21 cellular contexts compared by ENCODE assay signal in genomic region chr10:13860886-13861285, GRCh38.
A peak's percentile ranks its signal among the peaks of the same experiment; 100 is the strongest.
DNase-seq lines count a peak whose midpoint lies in the region; ATAC-seq, FAIRE-seq and TF ChIP-seq lines count a peak whose summit lies in the region.
"Had no signal": no experiment of that assay in that cellular context is flagged by ENCODE, and none has a peak within 500 bp of the region (broad histone marks: within the 10 kb centered on the region; RNA-seq: fewer than 3 reads in every experiment).

No MANE protein-coding gene starts in this region.

- H2BK20ac ChIP-seq in H9 (ENCODE audit: low read depth, low read length, poor library complexity, severe bottlenecking) (no peak overlapping the region), IMR-90 (ENCODE audit: low read depth, low read length) (no peak overlapping the region)

- no peak for FAIRE-seq in endothelial cell of umbilical vein (lab: Jason Lieb, UNC)
- FAIRE-seq: A204.1, D721Med, G401.6, GM12891, GM19239, H1, HepG2, HTR-8/SVneo had no signal

- H3K27ac ChIP-seq in H9 (ENCODE audit: insufficient read length, low read depth, low read length) (no peak overlapping the region), IMR-90 (ENCODE audit: insufficient read depth, low read length) (no peak overlapping the region), endothelial cell of umbilical vein (ENCODE audit: insufficient read depth, low read depth, low read length) (peak overlapping the region; percentile 73), tibial artery (peak overlapping the region; percentile 36 to 44)

- no peaks in the 10 kb centered on the region for H3K4me1 ChIP-seq in H9 (ENCODE audit: insufficient read depth, low read length)
- no peaks in the 10 kb centered on the region; the same call in 1 of the 2 replicates for H3K4me1 ChIP-seq in IMR-90 (ENCODE audit: control insufficient read depth, insufficient read depth, low read length)
- peaks cover 83% of the 10 kb centered on the region for H3K4me1 ChIP-seq in endothelial cell of umbilical vein (ENCODE audit: control insufficient read depth, extremely low read depth, insufficient read depth, low read length)
- H3K4me1 ChIP-seq in tibial artery = peaks cover 4 to 61% (median 21%) of the 10 kb centered on the region in 4 donors
- H3K4me1 ChIP-seq: BE2C, HAP-1 had no signal

- H4K91ac ChIP-seq in H9 (ENCODE audit: insufficient read length, low read depth, low read length) (no peak overlapping the region), IMR-90 (ENCODE audit: insufficient read depth, low read depth, low read length) (no peak overlapping the region)

- no peak overlapping the region for H3K4me2 ChIP-seq in H9 (ENCODE audit: insufficient read depth, insufficient read length, low read length)
- no peak overlapping the region for H3K4me2 ChIP-seq in IMR-90 (ENCODE audit: low read depth, low read length)
- peak overlapping the region; percentile 81 for H3K4me2 ChIP-seq in endothelial cell of umbilical vein (ENCODE audit: insufficient read depth, low read length)

- intact Hi-C loops in IMR-90 (cut with micrococcal nuclease) (no loop called here), endothelial cell of umbilical vein (cut with micrococcal nuclease) (loop anchor here (5.0 kb wide), 1 partner anchor 211 kb away; no protein-coding TSS in a partner anchor), tibial artery (cut with DNase I; ENCODE audit: low total_unique reads) (no loop called here)

- ATAC-seq in IMR-90 (ENCODE audit: low read depth) = no peak
- ATAC-seq: HepG2 had no signal

- no peak overlapping the region for H3K27ac Mint-ChIP-seq in H9

- H3K79me2 ChIP-seq in H9 (ENCODE audit: insufficient read depth, low read length) = no peaks in the 10 kb centered on the region; the same call in 1 of the 2 replicates
- H3K79me2 ChIP-seq in endothelial cell of umbilical vein (ENCODE audit: control insufficient read depth, insufficient read depth, low read length) = peaks cover 99% of the 10 kb centered on the region

- H3K18ac ChIP-seq in H9 (ENCODE audit: insufficient read length, low read depth, low read length) (no peak overlapping the region), IMR-90 (ENCODE audit: low read depth, low read length) (no peak overlapping the region)

- no peak overlapping the region for H4K8ac ChIP-seq in H9 (replicated peaks; ENCODE audit: insufficient read length, low read depth, low read length)
- H4K8ac ChIP-seq in IMR-90 (ENCODE audit: low read depth in 2 of 2, low read length in 2 of 2) = no peak overlapping the region

- TF ChIP-seq CTCF in H9 (conservative IDR thresholded peaks at IDR 0.05) (no peak), IMR-90 (conservative IDR thresholded peaks at IDR 0.05; ENCODE audit: low read depth, low read length) (no peak), endothelial cell of umbilical vein (IDR thresholded peaks at IDR 0.05; ENCODE audit: extremely low read depth in 1 of 2, insufficient read depth in 1 of 2, low read depth in 1 of 2, low read length in 2 of 2) (no peak), tibial artery (IDR thresholded peaks at IDR 0.05) (no peak)

- no peak overlapping the region for H2AK9ac ChIP-seq in IMR-90 (replicated peaks; ENCODE audit: low read depth, low read length, poor library complexity)

- H4K20me1 ChIP-seq in H9 (ENCODE audit: control insufficient read depth, insufficient read depth, insufficient read length) (no peaks in the 10 kb centered on the region), IMR-90 (ENCODE audit: insufficient read depth, low read length) (peaks cover 5% of the 10 kb centered on the region; the same call in 1 of the 2 replicates), endothelial cell of umbilical vein (replicated peaks; ENCODE audit: control insufficient read depth, extremely low read depth, insufficient read depth, low read length) (no peaks in the 10 kb centered on the region)

- in situ Hi-C loops in IMR-90 (cut with MboI; ENCODE audit: low sequenced_read_pairs) = no loop called here

- no peak overlapping the region for H4K5ac ChIP-seq in H9 (ENCODE audit: insufficient read length, low read depth, low read length)
- H4K5ac ChIP-seq in IMR-90 (ENCODE audit: low read depth, low read length) = no peak overlapping the region

- dilution Hi-C loops in IMR-90 (cut with HindIII; ENCODE audit: low sequenced_read_pairs, unreplicated experiment) (no loop called here), endothelial cell of umbilical vein (cut with MboI; ENCODE audit: extremely low pct_ligation_motif_present, low sequenced_read_pairs) (no loop called here)

- H3K9me1 ChIP-seq in IMR-90 (ENCODE audit: insufficient read depth, low read length) (peaks cover 12% of the 10 kb centered on the region), endothelial cell of umbilical vein (replicated peaks; ENCODE audit: control insufficient read depth, extremely low read depth, insufficient read depth, low read length) (no peaks in the 10 kb centered on the region)

- H3K23ac ChIP-seq in H9 (ENCODE audit: insufficient read length, low read depth, low read length) (no peak overlapping the region), IMR-90 (ENCODE audit: low read depth, low read length) (no peak overlapping the region)

- H2AK5ac ChIP-seq in H9 (ENCODE audit: insufficient read length, low read length) (no peak overlapping the region), IMR-90 (ENCODE audit: low read depth, low read length) (0 out of 2 replicates have a peak overlapping the region, but pooled peaks have one; percentile 16)

- H2BK15ac ChIP-seq in H9 (ENCODE audit: low read depth, low read length) = peak overlapping the region; percentile 60; the same call in 1 of the 2 replicates
- H2BK15ac ChIP-seq in IMR-90 (ENCODE audit: low read depth, low read length) = no peak overlapping the region

- no peaks in the 10 kb centered on the region for H3K79me1 ChIP-seq in H9 (ENCODE audit: insufficient read depth, low read depth, low read length, poor library complexity, severe bottlenecking)
- peaks cover 21 to 76% of the 10 kb centered on the region in 2 experiments for H3K79me1 ChIP-seq in IMR-90 (ENCODE audit: low read depth in 1 of 2, low read length in 2 of 2)

- TF ChIP-seq POLR2A in IMR-90 (IDR thresholded peaks at IDR 0.05; ENCODE audit: low read depth, low read length) = no peak
- no peak for TF ChIP-seq POLR2A in endothelial cell of umbilical vein (IDR thresholded peaks at IDR 0.05; ENCODE audit: low read depth, low read length)

- TF ChIP-seq RAD21 in IMR-90 (IDR thresholded peaks at IDR 0.05; ENCODE audit: low read length) = no peak

- peaks cover 3 to 4% of the 10 kb centered on the region in 2 experiments for H3K4me1 Mint-ChIP-seq in H9

- H3K9ac ChIP-seq in H9 (ENCODE audit: extremely low read depth, insufficient read length, low read length) (no peak overlapping the region), IMR-90 (ENCODE audit: low read depth, low read length) (no peak overlapping the region), endothelial cell of umbilical vein (replicated peaks; ENCODE audit: extremely low read depth, insufficient read depth, low read length) (no peak overlapping the region)

- H3K36me3 Mint-ChIP-seq in H9 (ENCODE audit: insufficient read depth in 1 of 3, low read depth in 3 of 3) = peaks cover 0 to 3% (median 0%) of the 10 kb centered on the region in 3 experiments; a peak in 1 of 7 replicates
- H3K36me3 Mint-ChIP-seq: CD4-positive, CD25-positive, alpha-beta regulatory T cell had no signal

- H3K36me3 ChIP-seq in IMR-90 (ENCODE audit: control insufficient read depth, insufficient read depth, low read length) (0 out of 2 replicates have a peak, but pooled peaks cover 3% of the 10 kb centered on the region), endothelial cell of umbilical vein (ENCODE audit: control insufficient read depth in 2 of 2, extremely low read depth in 1 of 2, insufficient read depth in 2 of 2, low read length in 2 of 2) (peaks cover 1 to 11% of the 10 kb centered on the region in 2 experiments), tibial artery (no peaks in the 10 kb centered on the region)
- H3K36me3 ChIP-seq: BE2C, HAP-1 had no signal

- H3K27me3 Mint-ChIP-seq in H9 (ENCODE audit: low read depth) = no peaks in the 10 kb centered on the region; the same call in 1 of the 2 replicates

- no peaks in the 10 kb centered on the region; a peak in 1 of 5 replicates for H3K9me3 Mint-ChIP-seq in H9
- H3K9me3 Mint-ChIP-seq: CD4-positive, CD25-positive, alpha-beta regulatory T cell had no signal

- POLR2A ChIA-PET in IMR-90 (lab: Charles Lee; ENCODE audit: unreplicated experiment) = no interaction called here
- POLR2A ChIA-PET in endothelial cell of umbilical vein (lab: Charles Lee) = interaction anchor here (0.6 to 1.4 kb wide), 4 partner anchors 20 to 47 kb away, joined by 3 to 9 read pairs (median 4); no protein-coding TSS in a partner anchor

- H3K14ac ChIP-seq in H9 (ENCODE audit: insufficient read depth, low read length) (no peak overlapping the region), IMR-90 (replicated peaks; ENCODE audit: low read depth, low read length) (no peak overlapping the region)

- no CpG with 5 or more reads among the region's 14 CpGs for WGBS in H9 (ENCODE audit: extremely low coverage, insufficient read length, low lambda C conversion rate)
- WGBS in IMR-90 (ENCODE audit: extremely low coverage in 2 of 2, insufficient read length in 1 of 2), 2 experiments = 100% methylated on average over 4 of the region's 14 CpGs; no CpG with 5 or more reads in 1 of the 2 experiments

- no peak overlapping the region for H3K4ac ChIP-seq in H9 (ENCODE audit: low read depth, low read length)
- H3K4ac ChIP-seq in IMR-90 (ENCODE audit: low read depth, low read length) = no peak overlapping the region

- no peak overlapping the region for H2BK120ac ChIP-seq in H9 (ENCODE audit: low read depth, low read length, poor library complexity, severe bottlenecking)
- no peak overlapping the region for H2BK120ac ChIP-seq in IMR-90 (ENCODE audit: low read depth, low read length)

- H3K9me3 ChIP-seq in H9 (ENCODE audit: control insufficient read depth, low read depth, low read length) (no peaks in the 10 kb centered on the region), IMR-90 (ENCODE audit: control insufficient read depth, insufficient read depth, low read length) (no peaks in the 10 kb centered on the region), endothelial cell of umbilical vein (replicated peaks; ENCODE audit: control insufficient read depth, insufficient read depth, low read length) (no peaks in the 10 kb centered on the region), tibial artery (no peaks in the 10 kb centered on the region)
- H3K9me3 ChIP-seq: BE2C, Caco-2, HAP-1 had no signal

- H3K23me2 ChIP-seq in H9 (ENCODE audit: insufficient read length, low read depth, low read length, poor library complexity, severe bottlenecking) = no peaks in the 10 kb centered on the region

- H2BK5ac ChIP-seq in H9 (ENCODE audit: insufficient read length, low read length) = no peak overlapping the region
- H2BK5ac ChIP-seq in IMR-90 (ENCODE audit: low read depth, low read length, poor library complexity, severe bottlenecking) = no peak overlapping the region

- H3K27me3 ChIP-seq in H9 (ENCODE audit: insufficient read depth, low read length) = no peaks in the 10 kb centered on the region
- no peaks in the 10 kb centered on the region for H3K27me3 ChIP-seq in IMR-90 (ENCODE audit: control insufficient read depth, insufficient read depth, low read length)
- H3K27me3 ChIP-seq in endothelial cell of umbilical vein (ENCODE audit: control insufficient read depth in 2 of 2, insufficient read depth in 2 of 2, low read length in 2 of 2) = no peaks in the 10 kb centered on the region
- no peaks in the 10 kb centered on the region for H3K27me3 ChIP-seq in tibial artery
- H3K27me3 ChIP-seq: BE2C had no signal

- no peak overlapping the region for H3K4me3 ChIP-seq in IMR-90 (ENCODE audit: insufficient read depth, low read depth, low read length)
- no peak overlapping the region for H3K4me3 ChIP-seq in endothelial cell of umbilical vein (replicated peaks in 1 of 3; ENCODE audit: insufficient read depth in 1 of 3, low read depth in 1 of 3, low read length in 3 of 3)
- H3K4me3 ChIP-seq in tibial artery = no peak overlapping the region
- H3K4me3 ChIP-seq: HAP-1 had no signal

- H2AFZ ChIP-seq in H9 (ENCODE audit: low read length) (no peak overlapping the region), IMR-90 (replicated peaks; ENCODE audit: low read length, poor library complexity) (no peak overlapping the region), endothelial cell of umbilical vein (ENCODE audit: low read depth, low read length) (no peak overlapping the region)

- CTCF ChIA-PET in IMR-90 (lab: Yijun Ruan, JAX) (no interaction called here), endothelial cell of umbilical vein (lab: Charles Lee) (interaction anchor here (1.1 to 3.4 kb wide), 5 partner anchors 21 to 233 kb away, joined by 3 to 16 read pairs (median 5); no protein-coding TSS in a partner anchor)

- no peak for DNase-seq in H9
- DNase-seq in IMR-90 = no peak
- no peak for DNase-seq in endothelial cell of umbilical vein (ENCODE audit: low read depth, low spot score)
- DNase-seq in tibial artery = no peak
- DNase-seq in occipital lobe (lab: John Stamatoyannopoulos, UW) = no peak
- no peak for DNase-seq in NOMO-1 treated with dmso at 0.1 percent for 144 hours (lab: John Stamatoyannopoulos, UW; ENCODE audit: unreplicated experiment)
- DNase-seq in NCI-H2171 (lab: John Stamatoyannopoulos, UW) = no peak
- DNase-seq: ACHN; BE2C; C1 segment of cervical spinal cord; Caco-2; CD4-positive, CD25-positive, alpha-beta regulatory T cell had no signal

- no peak overlapping the region for H2BK12ac ChIP-seq in H9 (ENCODE audit: insufficient read length, low read depth, low read length)

- no peak overlapping the region for H3T11ph ChIP-seq in H9 (ENCODE audit: low read length)

- BruUV-seq in IMR-90 (replicated peaks; lab: Mats Ljungman, UMichigan) = no TSS peak
- BruUV-seq in endothelial cell of umbilical vein (replicated peaks; lab: Mats Ljungman, UMichigan) = no TSS peak

- H3K56ac ChIP-seq in H9 (ENCODE audit: insufficient read length, low read depth, low read length) (no peak overlapping the region), IMR-90 (ENCODE audit: extremely low read depth, insufficient read depth, low read length) (no peak overlapping the region)

- H3K4me3 Mint-ChIP-seq in H9 = no peak overlapping the region
- H3K4me3 Mint-ChIP-seq: CD4-positive, CD25-positive, alpha-beta regulatory T cell had no signal

Comparison
In these comparisons a context has a peak if more than half of its experiments do, and no peak if none do; other contexts are left out.
1. H3K27ac ChIP-seq: peak in endothelial cell of umbilical vein (single experiment) and tibial artery (2 of 2); none in H9 (single experiment) and IMR-90 (single experiment).